Comparison of ENCODE assay signal across 2 cellular contexts in genomic region chr17:27631409-27631755, GRCh38.
TF ChIP-seq lines count a peak whose summit lies in the region.

No MANE protein-coding gene starts in this region.

TF ChIP-seq in liver, 16 proteins besides CTCF, POLR2A, EP300 and RAD21 (continued from another document):
- no peak for TF ChIP-seq ZBTB33 (IDR thresholded peaks at IDR 0.05)
- no peak for TF ChIP-seq ATF3 (IDR thresholded peaks at IDR 0.05)
- TF ChIP-seq REST (IDR thresholded peaks at IDR 0.05), result no peak
- TF ChIP-seq MAX (IDR thresholded peaks at IDR 0.05), result no peak
- no peak for TF ChIP-seq YY1 (IDR thresholded peaks at IDR 0.05)
- TF ChIP-seq JUND (IDR thresholded peaks at IDR 0.05), result no peak
- TF ChIP-seq SP1 (IDR thresholded peaks at IDR 0.05), result no peak
- TF ChIP-seq TAF1 (conservative IDR thresholded peaks at IDR 0.05), result no peak

TF ChIP-seq in HepG2, 621 proteins besides CTCF, POLR2A, EP300 and RAD21 (continued from another document):
- TF ChIP-seq ZNF646 (CRISPR knock-in tag; IDR thresholded peaks at IDR 0.05), result no peak
- TF ChIP-seq SUZ12 (IDR thresholded peaks at IDR 0.05; ENCODE audit: low read depth, low read length), result no peak
- TF ChIP-seq TSC22D2 (CRISPR knock-in tag; IDR thresholded peaks at IDR 0.05; ENCODE audit: borderline replicate concordance), result no peak
- TF ChIP-seq, protein P1, sequence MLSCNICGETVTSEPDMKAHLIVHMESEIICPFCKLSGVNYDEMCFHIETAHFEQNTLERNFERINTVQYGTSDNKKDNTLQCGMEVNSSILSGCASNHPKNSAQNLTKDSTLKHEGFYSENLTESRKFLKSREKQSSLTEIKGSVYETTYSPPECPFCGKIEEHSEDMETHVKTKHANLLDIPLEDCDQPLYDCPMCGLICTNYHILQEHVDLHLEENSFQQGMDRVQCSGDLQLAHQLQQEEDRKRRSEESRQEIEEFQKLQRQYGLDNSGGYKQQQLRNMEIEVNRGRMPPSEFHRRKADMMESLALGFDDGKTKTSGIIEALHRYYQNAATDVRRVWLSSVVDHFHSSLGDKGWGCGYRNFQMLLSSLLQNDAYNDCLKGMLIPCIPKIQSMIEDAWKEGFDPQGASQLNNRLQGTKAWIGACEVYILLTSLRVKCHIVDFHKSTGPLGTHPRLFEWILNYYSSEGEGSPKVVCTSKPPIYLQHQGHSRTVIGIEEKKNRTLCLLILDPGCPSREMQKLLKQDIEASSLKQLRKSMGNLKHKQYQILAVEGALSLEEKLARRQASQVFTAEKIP (CRISPR knock-in tag; IDR thresholded peaks at IDR 0.05; ENCODE audit: borderline replicate concordance), result no peak
- TF ChIP-seq ZNF281 (CRISPR knock-in tag; IDR thresholded peaks at IDR 0.05; ENCODE audit: borderline replicate concordance), result no peak
- TF ChIP-seq ZBTB20 (CRISPR knock-in tag; IDR thresholded peaks at IDR 0.05; ENCODE audit: borderline replicate concordance, low read depth), result no peak
- no peak for TF ChIP-seq NFATC3 (CRISPR knock-in tag; IDR thresholded peaks at IDR 0.05)
